In genomic region chr1:153081736-153082135, GRCh38 we compare ENCODE assay signal across 20 cellular contexts. TPM values are rescaled to one million over a fixed set of nuclear protein-coding genes. Genes with fewer than 3 reads are reported as not detected.
A peak's percentile ranks its signal among the peaks of the same experiment; 100 is the strongest.
DNase-seq lines count a peak whose midpoint lies in the region; ATAC-seq, FAIRE-seq and TF ChIP-seq lines count a peak whose summit lies in the region.
"Had no signal": no experiment of that assay in that cellular context is flagged by ENCODE, and none has a peak within 500 bp of the region (broad histone marks: within the 10 kb centered on the region; RNA-seq: fewer than 3 reads in every experiment).

No MANE protein-coding gene starts in this region.

- BruUV-seq in endothelial cell of umbilical vein (replicated peaks; lab: Mats Ljungman, UMichigan) = no TSS peak

- intact Hi-C loops in endothelial cell of umbilical vein (cut with micrococcal nuclease) = no loop called here

- CTCF ChIA-PET in endothelial cell of umbilical vein (lab: Charles Lee) = no interaction called here

- TF ChIP-seq CTCF in endothelial cell of umbilical vein (IDR thresholded peaks at IDR 0.05; ENCODE audit: extremely low read depth in 1 of 2, insufficient read depth in 1 of 2, low read depth in 1 of 2, low read length in 2 of 2) = no peak
- TF ChIP-seq CTCF in WERI-Rb-1 (IDR thresholded peaks at IDR 0.05; ENCODE audit: low read depth, low read length) = no peak

- ATAC-seq in GM19452 (IDR thresholded peaks at IDR 0.05; ENCODE audit: unreplicated experiment) = no peak
- no peak for ATAC-seq in HG02981 (IDR thresholded peaks at IDR 0.05; ENCODE audit: unreplicated experiment)
- ATAC-seq: A549 had no signal

- POLR2A ChIA-PET in endothelial cell of umbilical vein (lab: Charles Lee) = no interaction called here

- H3K27me3 ChIP-seq in endothelial cell of umbilical vein (ENCODE audit: control insufficient read depth in 2 of 2, insufficient read depth in 2 of 2, low read length in 2 of 2) (no peaks in the 10 kb centered on the region), WERI-Rb-1 (ENCODE audit: insufficient read depth, low read depth, severe bottlenecking) (no peaks in the 10 kb centered on the region)
- no peaks in the 10 kb centered on the region for H3K27me3 ChIP-seq in effector memory CD4-positive, alpha-beta T cell (replicated peaks; ENCODE audit: control insufficient read depth, insufficient read depth, low read length, poor library complexity, severe bottlenecking)

- H4K20me1 ChIP-seq in endothelial cell of umbilical vein (replicated peaks; ENCODE audit: control insufficient read depth, extremely low read depth, insufficient read depth, low read length) = no peaks in the 10 kb centered on the region

- no peak for FAIRE-seq in endothelial cell of umbilical vein (lab: Jason Lieb, UNC)
- FAIRE-seq: D721Med, GM12892, GM18507, H1 had no signal

- no peak overlapping the region for H3K4me2 ChIP-seq in endothelial cell of umbilical vein (ENCODE audit: insufficient read depth, low read length)
- H3K4me2 ChIP-seq: A549 had no signal

- TF ChIP-seq POLR2A in endothelial cell of umbilical vein (IDR thresholded peaks at IDR 0.05; ENCODE audit: low read depth, low read length) = no peak

- H3K4me3 ChIP-seq in endothelial cell of umbilical vein (replicated peaks in 1 of 3; ENCODE audit: insufficient read depth in 1 of 3, low read depth in 1 of 3, low read length in 3 of 3) (no peak overlapping the region), WERI-Rb-1 (ENCODE audit: low read depth, low read length) (no peak overlapping the region)
- no peak overlapping the region for H3K4me3 ChIP-seq in effector memory CD4-positive, alpha-beta T cell (ENCODE audit: insufficient read depth, low read depth, low read length, poor library complexity, severe bottlenecking)
- H3K4me3 ChIP-seq: A549, HAP-1 had no signal

- no peak overlapping the region for H3K9ac ChIP-seq in endothelial cell of umbilical vein (replicated peaks; ENCODE audit: extremely low read depth, insufficient read depth, low read length)

- H3K36me3 ChIP-seq in endothelial cell of umbilical vein (ENCODE audit: control insufficient read depth in 2 of 2, extremely low read depth in 1 of 2, insufficient read depth in 2 of 2, low read length in 2 of 2) (no peaks in the 10 kb centered on the region), WERI-Rb-1 (no peaks in the 10 kb centered on the region)
- H3K36me3 ChIP-seq in effector memory CD4-positive, alpha-beta T cell (ENCODE audit: control insufficient read depth, insufficient read depth, low read length) = no peaks in the 10 kb centered on the region
- H3K36me3 ChIP-seq: HAP-1 had no signal

- H3K9me1 ChIP-seq in endothelial cell of umbilical vein (replicated peaks; ENCODE audit: control insufficient read depth, extremely low read depth, insufficient read depth, low read length) = no peaks in the 10 kb centered on the region

- dilution Hi-C loops in endothelial cell of umbilical vein (cut with MboI; ENCODE audit: extremely low pct_ligation_motif_present, low sequenced_read_pairs) = no loop called here

- no peak overlapping the region for H3K27ac ChIP-seq in endothelial cell of umbilical vein (ENCODE audit: insufficient read depth, low read depth, low read length)
- H3K27ac ChIP-seq in WERI-Rb-1 = no peak overlapping the region
- H3K27ac ChIP-seq in effector memory CD4-positive, alpha-beta T cell (ENCODE audit: insufficient read depth, low read length, poor library complexity, severe bottlenecking) = no peak overlapping the region
- H3K27ac ChIP-seq: A549, C4-2B had no signal

- peak; percentile 5 for DNase-seq in H4 (ENCODE audit: low spot score)
- DNase-seq in RPMI7951 (ENCODE audit: low read depth) = peak; percentile 36
- DNase-seq in endothelial cell of umbilical vein (ENCODE audit: low read depth, low spot score) = peak; percentile 14
- no peak for DNase-seq in WERI-Rb-1
- DNase-seq in effector memory CD4-positive, alpha-beta T cell = no peak
- DNase-seq: AML-193; Caco-2; CD4-positive, alpha-beta T cell; GDM1 had no signal

- H3K9me3 ChIP-seq in endothelial cell of umbilical vein (replicated peaks; ENCODE audit: control insufficient read depth, insufficient read depth, low read length) (no peaks in the 10 kb centered on the region), WERI-Rb-1 (ENCODE audit: severe bottlenecking) (peaks cover 7% of the 10 kb centered on the region)
- H3K9me3 ChIP-seq in effector memory CD4-positive, alpha-beta T cell (ENCODE audit: control insufficient read depth, low read length) = no peaks in the 10 kb centered on the region
- H3K9me3 ChIP-seq: A549, Caco-2, HAP-1 had no signal

- no peaks in the 10 kb centered on the region for H3K79me2 ChIP-seq in endothelial cell of umbilical vein (ENCODE audit: control insufficient read depth, insufficient read depth, low read length)

- H3K4me1 ChIP-seq in endothelial cell of umbilical vein (ENCODE audit: control insufficient read depth, extremely low read depth, insufficient read depth, low read length) = no peaks in the 10 kb centered on the region
- no peaks in the 10 kb centered on the region for H3K4me1 ChIP-seq in effector memory CD4-positive, alpha-beta T cell (ENCODE audit: control insufficient read depth, insufficient read depth, low read length, poor library complexity, severe bottlenecking)
- H3K4me1 ChIP-seq: A549, Caco-2, HAP-1 had no signal

- H2AFZ ChIP-seq in endothelial cell of umbilical vein (ENCODE audit: low read depth, low read length) = no peak overlapping the region

TF ChIP-seq in endothelial cell of umbilical vein, 7 proteins besides CTCF, POLR2A, EP300 and RAD21 (continues in another document):
- TF ChIP-seq FOS (IDR thresholded peaks at IDR 0.05; ENCODE audit: borderline replicate concordance, insufficient read depth, low read length) = no peak
- TF ChIP-seq POLR2AphosphoS5 (IDR thresholded peaks at IDR 0.05; ENCODE audit: insufficient read depth, low read depth, low read length) = no peak
- no peak for TF ChIP-seq JUN (IDR thresholded peaks at IDR 0.05; ENCODE audit: borderline replicate concordance, insufficient read depth, insufficient read length, low read depth)

RNA-seq across cellular contexts. Expression of gene SPRR2B, which starts 10.3 kb away (rescaled TPM):
- not detected in 2 replicates for total RNA-seq in H4 (2014; rRNA removed; shearing (Covaris generic))
- total RNA-seq in RPMI7951 (2014; rRNA removed; shearing (Covaris generic)) = not detected in 2 replicates
- total RNA-seq in endothelial cell of umbilical vein = not detected in 2 replicates
- polyA plus RNA-seq in endothelial cell of umbilical vein = not detected in 2 replicates
- not detected in 2 replicates for polyA plus RNA-seq in endothelial cell of umbilical vein (2011; cell fraction: cytosol; rRNA removed)
- polyA plus RNA-seq in endothelial cell of umbilical vein (2011; cell fraction: nucleus; rRNA removed) = not detected in 2 replicates
- polyA plus RNA-seq in endothelial cell of umbilical vein (2012) = not detected in 2 replicates
- polyA minus RNA-seq in endothelial cell of umbilical vein = not detected in 2 replicates
- not detected for polyA minus RNA-seq in endothelial cell of umbilical vein (2011; cell fraction: cytosol; rRNA and poly(A)+ RNA removed)
- not detected in 2 replicates for polyA minus RNA-seq in endothelial cell of umbilical vein (2011; cell fraction: nucleus; rRNA and poly(A)+ RNA removed)
- total RNA-seq: Caco-2; CD4-positive, alpha-beta T cell; H1; HT-29 had no signal
- polyA plus RNA-seq: A549, BJ, H1 had no signal

RNA-seq across cellular contexts. Expression of gene SPRR2E, which starts 12.6 kb away (rescaled TPM):
- total RNA-seq in H4 (2014; rRNA removed; shearing (Covaris generic)) = not detected in 2 replicates
- not detected in 2 replicates for total RNA-seq in RPMI7951 (2014; rRNA removed; shearing (Covaris generic))
- total RNA-seq in endothelial cell of umbilical vein = not detected in 2 replicates
- not detected in 2 replicates for polyA plus RNA-seq in endothelial cell of umbilical vein
- polyA plus RNA-seq in endothelial cell of umbilical vein (2011; cell fraction: cytosol; rRNA removed) = not detected in 2 replicates
- not detected in 2 replicates for polyA plus RNA-seq in endothelial cell of umbilical vein (2011; cell fraction: nucleus; rRNA removed)
- polyA plus RNA-seq in endothelial cell of umbilical vein (2012) = not detected in 2 replicates
- polyA minus RNA-seq in endothelial cell of umbilical vein = not detected in 2 replicates
- not detected for polyA minus RNA-seq in endothelial cell of umbilical vein (2011; cell fraction: cytosol; rRNA and poly(A)+ RNA removed)
- not detected in 2 replicates for polyA minus RNA-seq in endothelial cell of umbilical vein (2011; cell fraction: nucleus; rRNA and poly(A)+ RNA removed)
- total RNA-seq: Caco-2; CD4-positive, alpha-beta T cell; H1; HT-29 had no signal
- polyA plus RNA-seq: A549, BJ, H1 had no signal

RNA-seq across cellular contexts. Expression of gene SPRR2A, which starts 24.4 kb away (rescaled TPM):
- total RNA-seq in H4 (2014; rRNA removed; shearing (Covaris generic)) = not detected in 2 replicates
- not detected in 2 replicates for total RNA-seq in RPMI7951 (2014; rRNA removed; shearing (Covaris generic))
- total RNA-seq in endothelial cell of umbilical vein = not detected in 2 replicates
- polyA plus RNA-seq in endothelial cell of umbilical vein = not detected in 2 replicates
- not detected in 2 replicates for polyA plus RNA-seq in endothelial cell of umbilical vein (2011; cell fraction: cytosol; rRNA removed)
- polyA plus RNA-seq in endothelial cell of umbilical vein (2011; cell fraction: nucleus; rRNA removed) = not detected in 2 replicates
- not detected in 2 replicates for polyA plus RNA-seq in endothelial cell of umbilical vein (2012)
- not detected in 2 replicates for polyA minus RNA-seq in endothelial cell of umbilical vein
- polyA minus RNA-seq in endothelial cell of umbilical vein (2011; cell fraction: cytosol; rRNA and poly(A)+ RNA removed) = not detected
- polyA minus RNA-seq in endothelial cell of umbilical vein (2011; cell fraction: nucleus; rRNA and poly(A)+ RNA removed) = not detected in 2 replicates
- total RNA-seq: Caco-2; CD4-positive, alpha-beta T cell; H1; HT-29 had no signal
- polyA plus RNA-seq: A549, BJ, H1 had no signal

RNA-seq across cellular contexts. Expression of gene SPRR2F, which starts 31.6 kb away (rescaled TPM):
- total RNA-seq in H4 (2014; rRNA removed; shearing (Covaris generic)) = not detected in 2 replicates
- not detected in 2 replicates for total RNA-seq in RPMI7951 (2014; rRNA removed; shearing (Covaris generic))
- total RNA-seq in endothelial cell of umbilical vein = not detected in 2 replicates
- polyA plus RNA-seq in endothelial cell of umbilical vein = not detected in 2 replicates
- not detected in 2 replicates for polyA plus RNA-seq in endothelial cell of umbilical vein (2011; cell fraction: cytosol; rRNA removed)
- not detected in 2 replicates for polyA plus RNA-seq in endothelial cell of umbilical vein (2011; cell fraction: nucleus; rRNA removed)
- polyA plus RNA-seq in endothelial cell of umbilical vein (2012) = not detected in 2 replicates
- not detected in 2 replicates for polyA minus RNA-seq in endothelial cell of umbilical vein
- not detected for polyA minus RNA-seq in endothelial cell of umbilical vein (2011; cell fraction: cytosol; rRNA and poly(A)+ RNA removed)
- not detected in 2 replicates for polyA minus RNA-seq in endothelial cell of umbilical vein (2011; cell fraction: nucleus; rRNA and poly(A)+ RNA removed)
- total RNA-seq: Caco-2; CD4-positive, alpha-beta T cell; HT-29 had no signal
- polyA plus RNA-seq: A549, BJ had no signal

RNA-seq across cellular contexts. Expression of gene SPRR2D, which starts 40.8 kb away (rescaled TPM):
- total RNA-seq in H4 (2014; rRNA removed; shearing (Covaris generic)) = not detected in 2 replicates
- total RNA-seq in RPMI7951 (2014; rRNA removed; shearing (Covaris generic)) = not detected in 2 replicates
- not detected in 2 replicates for total RNA-seq in endothelial cell of umbilical vein
- not detected in 2 replicates for polyA plus RNA-seq in endothelial cell of umbilical vein
- not detected in 2 replicates for polyA plus RNA-seq in endothelial cell of umbilical vein (2011; cell fraction: cytosol; rRNA removed)
- polyA plus RNA-seq in endothelial cell of umbilical vein (2011; cell fraction: nucleus; rRNA removed) = not detected in 2 replicates
- polyA plus RNA-seq in endothelial cell of umbilical vein (2012) = not detected in 2 replicates
- not detected in 2 replicates for polyA minus RNA-seq in endothelial cell of umbilical vein
- polyA minus RNA-seq in endothelial cell of umbilical vein (2011; cell fraction: cytosol; rRNA and poly(A)+ RNA removed) = not detected
- polyA minus RNA-seq in endothelial cell of umbilical vein (2011; cell fraction: nucleus; rRNA and poly(A)+ RNA removed) = not detected in 2 replicates
- total RNA-seq: Caco-2; CD4-positive, alpha-beta T cell; H1; HT-29 had no signal
- polyA plus RNA-seq: A549, BJ, H1 had no signal

Comparison
In these comparisons a context has a peak if more than half of its experiments do, and no peak if none do; other contexts are left out.
1. DNase-seq: peak in H4 (single experiment), RPMI7951 (single experiment) and endothelial cell of umbilical vein (single experiment); none in WERI-Rb-1 (single experiment) and effector memory CD4-positive, alpha-beta T cell (0 of 3).